ENCODE assay signal across 8 cellular contexts in genomic region chr7:155738652-155739537, GRCh38.
DNase-seq lines count a peak whose midpoint lies in the region; ATAC-seq and TF ChIP-seq lines count a peak whose summit lies in the region.

No MANE protein-coding gene starts in this region.

- no peaks in the 10 kb centered on the region for H3K27me3 ChIP-seq in DND-41 (ENCODE audit: insufficient read depth, low read length, poor library complexity)
- H3K27me3 ChIP-seq in lower lobe of right lung (ENCODE audit: low read depth) = no peaks in the 10 kb centered on the region

- H3K9me3 Mint-ChIP-seq in HFFc6 = no peaks in the 10 kb centered on the region
- no peaks in the 10 kb centered on the region for H3K9me3 Mint-ChIP-seq in activated CD4-positive, alpha-beta T cell treated with anti-CD3 and anti-CD28 coated beads, Interleukin-2, amount 10 ng/mL, durations not matched to agents 24 days and 14 days

- DNase-seq in DND-41 = peak; percentile 70
- DNase-seq in HFFc6 = peak; percentile 66
- DNase-seq in NCI-H2227 (lab: John Stamatoyannopoulos, UW; ENCODE audit: unreplicated experiment) = peak; percentile 71
- DNase-seq in activated CD4-positive, alpha-beta T cell treated with anti-CD3 and anti-CD28 coated beads, Interleukin-2, amount 10 ng/mL, durations not matched to agents 24 days and 14 days = peak; percentile 89
- peak; percentile 88 for DNase-seq in dermis blood vessel endothelial cell
- DNase-seq in lower lobe of right lung = peak; percentile 77
- DNase-seq in stimulated activated CD8-positive, alpha-beta memory T cell treated with anti-CD3 and anti-CD28 coated beads, Interleukin-15, amount 100 ng/mL, for 24 hours (ENCODE audit: low read depth) = peak; percentile 17
- DNase-seq in OCI-M2 (lab: John Stamatoyannopoulos, UW; ENCODE audit: unreplicated experiment) = no peak

- peaks cover 2% of the 10 kb centered on the region; the same call in 1 of the 2 replicates for H3K27me3 Mint-ChIP-seq in HFFc6 (ENCODE audit: insufficient read depth)
- no peaks in the 10 kb centered on the region for H3K27me3 Mint-ChIP-seq in activated CD4-positive, alpha-beta T cell treated with anti-CD3 and anti-CD28 coated beads, Interleukin-2, amount 10 ng/mL, durations not matched to agents 24 days and 14 days

- no peak overlapping the region for H2AFZ ChIP-seq in DND-41 (ENCODE audit: low read depth, low read length)

- peaks cover 65% of the 10 kb centered on the region for H3K36me3 ChIP-seq in DND-41 (ENCODE audit: insufficient read depth, low read length)
- peaks cover 68% of the 10 kb centered on the region for H3K36me3 ChIP-seq in lower lobe of right lung

- H3K4me3 ChIP-seq in DND-41 (ENCODE audit: low read depth in 1 of 2, low read length in 2 of 2) (peak overlapping the region in 1 of 2 experiments; percentile 26; a peak in 2 of 4 replicates), lower lobe of right lung (no peak overlapping the region)

- no peaks in the 10 kb centered on the region for H3K9me3 ChIP-seq in DND-41 (ENCODE audit: insufficient read depth, low read length, severe bottlenecking)
- H3K9me3 ChIP-seq in lower lobe of right lung = no peaks in the 10 kb centered on the region

- intact Hi-C loops in activated CD4-positive, alpha-beta T cell treated with anti-CD3 and anti-CD28 coated beads, Interleukin-2, amount 10 ng/mL, durations not matched to agents 24 days and 14 days (cut with micrococcal nuclease) = loop anchor here (1.0 to 2.0 kb wide), 4 partner anchors 25 to 141 kb away; partner anchors contain the start of gene RBM33
- intact Hi-C loops in lower lobe of right lung (cut with DNase I) = no loop called here

- no peak overlapping the region for H3K27ac Mint-ChIP-seq in HFFc6
- peak overlapping the region; percentile 75 for H3K27ac Mint-ChIP-seq in activated CD4-positive, alpha-beta T cell treated with anti-CD3 and anti-CD28 coated beads, Interleukin-2, amount 10 ng/mL, durations not matched to agents 24 days and 14 days

- peaks cover 12% of the 10 kb centered on the region; the same call in 1 of the 2 replicates for H3K36me3 Mint-ChIP-seq in HFFc6 (ENCODE audit: low read depth)
- peaks cover 61% of the 10 kb centered on the region for H3K36me3 Mint-ChIP-seq in activated CD4-positive, alpha-beta T cell treated with anti-CD3 and anti-CD28 coated beads, Interleukin-2, amount 10 ng/mL, durations not matched to agents 24 days and 14 days (ENCODE audit: low read depth)

- peaks cover 72% of the 10 kb centered on the region for H3K79me2 ChIP-seq in DND-41 (ENCODE audit: insufficient read depth, low read length)

- peak overlapping the region; percentile 64 for H3K4me2 ChIP-seq in DND-41 (ENCODE audit: insufficient read depth, low read length)

- no peaks in the 10 kb centered on the region for H3K4me1 Mint-ChIP-seq in HFFc6 (ENCODE audit: low read depth)
- peaks cover 40% of the 10 kb centered on the region for H3K4me1 Mint-ChIP-seq in activated CD4-positive, alpha-beta T cell treated with anti-CD3 and anti-CD28 coated beads, Interleukin-2, amount 10 ng/mL, durations not matched to agents 24 days and 14 days

- peaks cover 6% of the 10 kb centered on the region; the same call in 1 of the 2 replicates for H4K20me1 ChIP-seq in DND-41 (ENCODE audit: insufficient read depth, low read length)

- peak overlapping the region; percentile 51 for H3K9ac ChIP-seq in DND-41 (ENCODE audit: low read depth, low read length)

- H3K4me1 ChIP-seq in DND-41 (ENCODE audit: insufficient read depth, low read length) = peaks cover 89% of the 10 kb centered on the region
- peaks cover 4% of the 10 kb centered on the region for H3K4me1 ChIP-seq in lower lobe of right lung

- ATAC-seq in DND-41 (ENCODE audit: insufficient read depth, low read depth) (peak; percentile 87), lower lobe of right lung (peak; percentile 72 to 86)

- TF ChIP-seq CTCF in DND-41 (IDR thresholded peaks at IDR 0.05; ENCODE audit: borderline replicate concordance, extremely low read depth, low read length, poor library complexity, severe bottlenecking) = peak; percentile 87
- peak; percentile 81 for TF ChIP-seq CTCF in HFFc6 (IDR thresholded peaks at IDR 0.05)
- peak; percentile 59 for TF ChIP-seq CTCF in lower lobe of right lung (IDR thresholded peaks at IDR 0.05)

- H3K27ac ChIP-seq in DND-41 (ENCODE audit: low read length) (peak overlapping the region; percentile 91), lower lobe of right lung (no peak overlapping the region)

- H3K4me3 Mint-ChIP-seq in HFFc6 = no peak overlapping the region
- peak overlapping the region; percentile 52 for H3K4me3 Mint-ChIP-seq in activated CD4-positive, alpha-beta T cell treated with anti-CD3 and anti-CD28 coated beads, Interleukin-2, amount 10 ng/mL, durations not matched to agents 24 days and 14 days
